ENCODE assay signal across 28 cellular contexts in the genomic region with DNA sequence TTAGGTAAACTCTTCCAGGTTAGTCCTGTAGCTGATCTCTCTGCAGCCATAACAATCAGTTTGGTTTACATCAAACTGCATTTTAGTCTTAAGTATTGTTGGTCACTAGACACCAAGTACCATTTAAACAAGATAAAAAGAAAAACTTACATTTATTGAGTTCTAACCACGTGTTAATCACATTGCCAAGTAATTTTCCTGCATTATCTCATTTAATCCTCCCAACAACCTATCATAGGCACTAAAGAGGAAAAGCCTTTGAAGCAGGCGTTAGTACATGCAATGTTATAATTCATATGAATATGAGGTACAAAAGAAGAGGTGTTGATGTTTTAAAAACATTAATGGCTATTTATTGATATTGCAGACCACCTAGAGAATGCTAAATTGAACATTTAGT.
"Had no signal": no experiment of that assay in that cellular context is flagged by ENCODE, and none has a peak within 500 bp of the region (broad histone marks: within the 10 kb centered on the region; RNA-seq: fewer than 3 reads in every experiment).

No MANE protein-coding gene starts in this region.

- H3K9me3 ChIP-seq: SJCRH30, SK-N-SH had no signal

- ATAC-seq: activated CD8-positive, alpha-beta T cell treated with anti-CD3 and anti-CD28 coated beads for 36 hours; Panc1 had no signal

- H3K27ac ChIP-seq: brain microvascular endothelial cell, KMS-11, SJCRH30 had no signal

- H3K4me3 ChIP-seq: SJCRH30 had no signal

- DNase-seq: activated B cell treated with CpG ODN at 0.5 μM for 24 hours; activated CD4-positive, alpha-beta T cell treated with anti-CD3 and anti-CD28 coated beads, Interleukin-2, amount 10 ng/mL, durations not matched to agents 24 days and 14 days; activated CD4-positive, alpha-beta T cell treated with anti-CD3 and anti-CD28 coated beads, Interleukin-2, amount 50 U/mL, for 4 hours; activated CD4-positive, CD25-positive, alpha-beta regulatory T cell treated with anti-CD3 and anti-CD28 coated beads, Interleukin-2, amount 50 U/mL, for 72 hours; activated CD8-positive, alpha-beta T cell treated with anti-CD3 and anti-CD28 coated beads for 36 hours; activated gamma-delta T cell treated with Interleukin-2 at 50 U/mL for 16 hours; activated naive CD4-positive, alpha-beta T cell treated with anti-CD3 and anti-CD28 coated beads, Interleukin-2, amount 10 ng/mL, durations not matched to agents 7 days and 5 days; activated naive CD8-positive, alpha-beta T cell treated with anti-CD3 and anti-CD28 coated beads for 36 hours; activated T-cell treated with anti-CD3 and anti-CD28 coated beads, Interleukin-2, amount 50 U/mL, for 1 hour; amniotic stem cell; aorta; brain microvascular endothelial cell; central memory CD4-positive, alpha-beta T cell; NCI-H1105 treated with DMSO at 0.1 percent for 48 hours; NCI-H1436; NCI-H1694; NCI-H1930; NCI-H2081 treated with DMSO at 0.1 percent for 48 hours; NCI-H345; NCI-H524 treated with DMSO at 0.1 percent for 48 hours; SHP77; SJCRH30; SK-N-SH; T-helper 9 cell had no signal

- H3K27me3 Mint-ChIP-seq: activated B cell treated with CpG ODN at 0.5 μM for 24 hours; activated CD4-positive, alpha-beta T cell treated with anti-CD3 and anti-CD28 coated beads, Interleukin-2, amount 10 ng/mL, durations not matched to agents 24 days and 14 days; activated CD8-positive, alpha-beta T cell treated with anti-CD3 and anti-CD28 coated beads for 36 hours; activated naive CD4-positive, alpha-beta T cell treated with anti-CD3 and anti-CD28 coated beads, Interleukin-2, amount 10 ng/mL, durations not matched to agents 7 days and 5 days; activated naive CD8-positive, alpha-beta T cell treated with anti-CD3 and anti-CD28 coated beads for 36 hours had no signal

- H3K9me3 Mint-ChIP-seq: activated B cell treated with CpG ODN at 0.5 μM for 24 hours; activated CD4-positive, alpha-beta T cell treated with anti-CD3 and anti-CD28 coated beads, Interleukin-2, amount 10 ng/mL, durations not matched to agents 24 days and 14 days; activated CD8-positive, alpha-beta T cell treated with anti-CD3 and anti-CD28 coated beads for 36 hours; activated naive CD4-positive, alpha-beta T cell treated with anti-CD3 and anti-CD28 coated beads, Interleukin-2, amount 10 ng/mL, durations not matched to agents 7 days and 5 days; activated naive CD8-positive, alpha-beta T cell treated with anti-CD3 and anti-CD28 coated beads for 36 hours; activated T-helper 1 cell treated with anti-CD3 and anti-CD28 coated beads, Interleukin-12 subunit alpha, Interleukin-12 subunit beta, Interleukin-2, Interleukin-4 antibody, amounts not matched to agents 30 ng/mL and 10 ng/mL and 1 ng/mL, durations not matched to agents 14 hours and 24 hours and 36 hours; T-helper 1 cell treated with Interleukin-12 subunit alpha and Interleukin-12 subunit beta and Interleukin-4 antibody, amounts not matched to agents 30 μg/mL and 1 μg/mL, for 36 hours had no signal

- H3K9me2 ChIP-seq: SK-N-SH had no signal

- H3K4me3 Mint-ChIP-seq: activated B cell treated with CpG ODN at 0.5 μM for 24 hours; activated CD4-positive, alpha-beta T cell treated with anti-CD3 and anti-CD28 coated beads, Interleukin-2, amount 10 ng/mL, durations not matched to agents 24 days and 14 days; activated CD8-positive, alpha-beta T cell treated with anti-CD3 and anti-CD28 coated beads for 36 hours; activated naive CD4-positive, alpha-beta T cell treated with anti-CD3 and anti-CD28 coated beads, Interleukin-2, amount 10 ng/mL, durations not matched to agents 7 days and 5 days; activated naive CD8-positive, alpha-beta T cell treated with anti-CD3 and anti-CD28 coated beads for 36 hours; activated T-helper 1 cell treated with anti-CD3 and anti-CD28 coated beads, Interleukin-12 subunit alpha, Interleukin-12 subunit beta, Interleukin-2, Interleukin-4 antibody, amounts not matched to agents 30 ng/mL and 10 ng/mL and 1 ng/mL, durations not matched to agents 14 hours and 24 hours and 36 hours; T-helper 1 cell treated with Interleukin-12 subunit alpha and Interleukin-12 subunit beta and Interleukin-4 antibody, amounts not matched to agents 30 μg/mL and 1 μg/mL, for 36 hours had no signal

- H3K4me2 ChIP-seq: KMS-11, SK-N-SH had no signal

- H3K9ac ChIP-seq: KMS-11, SK-N-SH had no signal

- H3K27ac Mint-ChIP-seq: activated B cell treated with CpG ODN at 0.5 μM for 24 hours; activated CD4-positive, alpha-beta T cell treated with anti-CD3 and anti-CD28 coated beads, Interleukin-2, amount 10 ng/mL, durations not matched to agents 24 days and 14 days; activated CD8-positive, alpha-beta T cell treated with anti-CD3 and anti-CD28 coated beads for 36 hours; activated naive CD4-positive, alpha-beta T cell treated with anti-CD3 and anti-CD28 coated beads, Interleukin-2, amount 10 ng/mL, durations not matched to agents 7 days and 5 days; activated naive CD8-positive, alpha-beta T cell treated with anti-CD3 and anti-CD28 coated beads for 36 hours; activated T-helper 1 cell treated with anti-CD3 and anti-CD28 coated beads, Interleukin-12 subunit alpha, Interleukin-12 subunit beta, Interleukin-2, Interleukin-4 antibody, amounts not matched to agents 30 ng/mL and 10 ng/mL and 1 ng/mL, durations not matched to agents 14 hours and 24 hours and 36 hours; T-helper 1 cell treated with Interleukin-12 subunit alpha and Interleukin-12 subunit beta and Interleukin-4 antibody, amounts not matched to agents 30 μg/mL and 1 μg/mL, for 36 hours had no signal

- H3K27me3 ChIP-seq: brain microvascular endothelial cell, SJCRH30 had no signal
